In the genomic region with DNA sequence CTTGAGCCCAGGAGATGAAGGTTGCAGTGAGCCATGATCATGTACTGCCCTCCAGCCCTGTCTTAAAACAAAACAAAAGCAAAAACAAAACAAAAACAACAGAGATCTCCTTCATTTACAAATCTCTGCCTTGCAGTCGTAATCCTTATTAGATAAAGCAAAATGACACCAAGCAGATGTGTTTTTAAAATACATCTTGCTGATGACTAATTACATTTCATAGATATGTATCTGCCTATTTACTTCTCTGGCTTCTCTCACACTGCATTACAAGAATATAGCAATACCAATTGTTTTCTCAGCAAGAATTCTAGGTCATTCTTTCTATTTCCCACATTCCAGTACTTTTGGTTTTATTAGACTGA, we compare ENCODE assay signal across 8 cellular contexts. TPM values are rescaled to one million over a fixed set of nuclear protein-coding genes. Genes with fewer than 3 reads are reported as not detected.
A peak's percentile ranks its signal among the peaks of the same experiment; 100 is the strongest.
DNase-seq lines count a peak whose midpoint lies in the region; ATAC-seq and TF ChIP-seq lines count a peak whose summit lies in the region.

No MANE protein-coding gene starts in this region.

- H3K4me1 ChIP-seq in cardiac muscle cell (ENCODE audit: low read depth) = peaks cover 6% of the 10 kb centered on the region
- peaks cover 46% of the 10 kb centered on the region for H3K4me1 ChIP-seq in mesodermal cell (ENCODE audit: control insufficient read depth, insufficient read depth, low read length, poor library complexity, severe bottlenecking)
- H3K4me1 ChIP-seq in urinary bladder (ENCODE audit: insufficient read depth) = peaks cover 3% of the 10 kb centered on the region

- DNase-seq in cardiac muscle cell (ENCODE audit: low read depth in 1 of 2, low spot score in 1 of 2) = no peak
- no peak for DNase-seq in left ventricle myocardium superior
- DNase-seq in brain microvascular endothelial cell = no peak
- DNase-seq in mucosa of gallbladder (ENCODE audit: low spot score) = no peak
- no peak for DNase-seq in AG08395 (ENCODE audit: low spot score)

- ATAC-seq in left ventricle myocardium superior = no peak
- ATAC-seq in GM21717 (IDR thresholded peaks at IDR 0.05; ENCODE audit: unreplicated experiment) = no peak

- intact Hi-C loops in left ventricle myocardium superior (cut with micrococcal nuclease) = no loop called here

- no peaks in the 10 kb centered on the region for H3K36me3 ChIP-seq in cardiac muscle cell
- no peaks in the 10 kb centered on the region for H3K36me3 ChIP-seq in brain microvascular endothelial cell (replicated peaks)
- peaks cover 12% of the 10 kb centered on the region for H3K36me3 ChIP-seq in mesodermal cell (ENCODE audit: control insufficient read depth, insufficient read depth, low read length)
- no peaks in the 10 kb centered on the region for H3K36me3 ChIP-seq in urinary bladder (ENCODE audit: insufficient read depth)

- H3K27me3 ChIP-seq in cardiac muscle cell (no peaks in the 10 kb centered on the region), brain microvascular endothelial cell (replicated peaks) (no peaks in the 10 kb centered on the region)

- TF ChIP-seq CTCF in cardiac muscle cell (IDR thresholded peaks at IDR 0.05; ENCODE audit: low read depth, low read length) (no peak), brain microvascular endothelial cell (IDR thresholded peaks at IDR 0.05; ENCODE audit: low read depth, low read length, missing control alignments) (no peak)

- H3K27ac ChIP-seq in cardiac muscle cell = peak overlapping the region; percentile 22
- H3K27ac ChIP-seq in brain microvascular endothelial cell = peak overlapping the region; percentile 92
- peak overlapping the region; percentile 98 for H3K27ac ChIP-seq in mesodermal cell (ENCODE audit: low read depth, low read length, severe bottlenecking)
- peak overlapping the region; percentile 93 for H3K27ac ChIP-seq in urinary bladder (ENCODE audit: low read depth)

- no peak overlapping the region for H3K4me3 ChIP-seq in cardiac muscle cell
- no peak overlapping the region for H3K4me3 ChIP-seq in brain microvascular endothelial cell (ENCODE audit: low read depth, low read length)
- H3K4me3 ChIP-seq in mesodermal cell (ENCODE audit: extremely low read depth, insufficient read depth, low read length, poor library complexity, severe bottlenecking) = no peak overlapping the region
- no peak overlapping the region for H3K4me3 ChIP-seq in urinary bladder (ENCODE audit: low read depth, low read length)

- H3K9me3 ChIP-seq in cardiac muscle cell (ENCODE audit: low read depth) (no peaks in the 10 kb centered on the region), mesodermal cell (ENCODE audit: control insufficient read depth, low read length) (no peaks in the 10 kb centered on the region)

- in situ Hi-C loops in brain microvascular endothelial cell (cut with HindIII; ENCODE audit: low pct_ligation_motif_present, low sequenced_read_pairs) = no loop called here

- no CpG with 5 or more reads among the region's 1 CpG for WGBS in mesodermal cell (ENCODE audit: insufficient coverage in 2 of 2), 2 experiments
- 19% methylated on average over 1 of the region's 1 CpG for WGBS in urinary bladder

RNA-seq across cellular contexts. Expression of a gene that starts 22.8 kb away (rescaled TPM):
- total RNA-seq in cardiac muscle cell (56.6 and 70.0 TPM in 2 replicates), left ventricle myocardium superior (50.6 TPM), urinary bladder (108 TPM), mucosa of gallbladder (102 TPM)
- polyA plus RNA-seq in cardiac muscle cell (84.5 and 90.5 TPM in 2 replicates), urinary bladder (149 TPM)
- 61.6 TPM for polyA plus RNA-seq in mesodermal cell (2013, experiment 1 of 2)
- polyA plus RNA-seq in mesodermal cell (2013, experiment 2 of 2) = 60.5 TPM

RNA-seq across cellular contexts. Expression of a gene that starts 29.2 kb away (rescaled TPM):
- total RNA-seq in cardiac muscle cell (63.2 and 78.6 TPM in 2 replicates), left ventricle myocardium superior (70.4 TPM), urinary bladder (129 TPM), mucosa of gallbladder (128 TPM)
- polyA plus RNA-seq in cardiac muscle cell (67.3 and 81.7 TPM in 2 replicates), urinary bladder (160 TPM)
- 280 TPM for polyA plus RNA-seq in mesodermal cell (2013, experiment 1 of 2)
- polyA plus RNA-seq in mesodermal cell (2013, experiment 2 of 2) = 290 TPM

Comparison
In these comparisons a context has a peak if more than half of its experiments do, and no peak if none do; other contexts are left out.
1. H3K27ac ChIP-seq: peak in every context shown above with its lines; median percentile 98 in mesodermal cell; 93 in urinary bladder; 92 in brain microvascular endothelial cell; 22 in cardiac muscle cell.